Comparison of ENCODE assay signal across 14 cellular contexts in the genomic region with DNA sequence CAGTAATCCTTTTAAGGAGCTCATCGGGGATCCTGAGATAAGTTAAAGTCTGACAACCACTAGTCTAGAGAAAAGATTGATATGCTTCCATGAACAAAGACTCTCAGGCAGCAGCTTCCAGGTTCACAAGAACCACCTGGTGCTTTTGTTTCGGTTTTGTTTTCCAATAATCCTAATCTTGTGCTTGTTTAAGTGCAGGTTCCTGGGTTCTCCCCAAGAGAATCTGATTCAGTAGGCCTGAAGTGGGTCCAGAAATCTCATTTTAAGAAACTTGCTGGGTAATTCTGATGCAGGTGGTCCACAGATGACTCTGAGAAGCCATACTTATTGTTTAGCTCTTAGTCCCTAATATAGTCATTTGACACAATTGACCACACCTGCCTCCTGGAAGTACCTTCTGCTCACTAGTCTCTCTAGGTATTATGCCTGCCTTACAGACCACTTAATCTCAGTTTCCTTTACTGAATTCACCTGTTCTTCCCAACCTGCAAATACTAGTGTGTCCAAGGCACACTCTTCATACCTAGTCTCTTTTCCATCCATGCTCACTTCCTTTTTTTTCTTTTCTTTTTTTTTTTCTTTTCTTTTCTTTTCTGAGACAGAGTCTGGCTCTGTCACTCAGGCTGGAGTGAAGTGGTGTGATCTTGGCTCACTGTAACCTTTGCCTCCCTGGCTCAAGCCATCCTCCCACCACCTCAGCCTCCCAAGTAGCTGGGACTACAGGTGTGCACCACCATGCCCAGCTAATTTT. TPM values are rescaled to one million over a fixed set of nuclear protein-coding genes. Genes with fewer than 3 reads are reported as not detected.
DNase-seq lines count a peak whose midpoint lies in the region; ATAC-seq, FAIRE-seq and TF ChIP-seq lines count a peak whose summit lies in the region.
"Had no signal": no experiment of that assay in that cellular context is flagged by ENCODE, and none has a peak within 500 bp of the region (broad histone marks: within the 10 kb centered on the region; RNA-seq: fewer than 3 reads in every experiment).

No MANE protein-coding gene starts in this region.

- no peaks in the 10 kb centered on the region for H4K20me1 ChIP-seq in K562 (replicated peaks; ENCODE audit: control insufficient read depth, insufficient read depth, low read length)

- TF ChIP-seq RAD21 in K562 (CRISPR knock-in tag; conservative IDR thresholded peaks at IDR 0.05 in 1 of 2, IDR thresholded peaks at IDR 0.05 in 1 of 2): no peak

- H3K36me3 ChIP-seq in K562 (ENCODE audit: control insufficient read depth, insufficient read depth, low read length): no peaks in the 10 kb centered on the region
- H3K36me3 ChIP-seq: brain microvascular endothelial cell, thyroid gland had no signal

- H3K4me3 ChIP-seq in K562: no peak overlapping the region
- H3K4me3 ChIP-seq: thyroid gland had no signal

- CTCF ChIA-PET in K562 (lab: Yijun Ruan, JAX; ENCODE audit: low intra/inter-chr PET ratio): no interaction called here
- CTCF ChIA-PET in RWPE1 (lab: Yijun Ruan, JAX): interaction anchor here (0.5 to 0.6 kb wide), 2 partner anchors 33 to 951 kb away, joined by 3 read pairs; no protein-coding TSS in a partner anchor

- BruUV-seq in K562 (replicated peaks; lab: Mats Ljungman, UMichigan): no TSS peak

- DNase-seq in K562 (ENCODE audit: extremely low read depth in 1 of 4, low spot score in 3 of 4) (no peak), RWPE1 (ENCODE audit: low spot score) (no peak), cortex of kidney (lab: John Stamatoyannopoulos, UW) (no peak), NCI-H1092 (lab: John Stamatoyannopoulos, UW) (no peak)
- DNase-seq in stimulated activated CD4-positive, alpha-beta T cell treated with anti-CD3 and anti-CD28 coated beads, Interleukin-4, amount 100 ng/mL, for 24 hours: no peak
- DNase-seq: activated CD4-positive, alpha-beta T cell treated with anti-CD3 and anti-CD28 coated beads, Interleukin-2, amount 50 U/mL, for 1 hour; brain microvascular endothelial cell; foreskin keratinocyte; stimulated activated CD4-positive, alpha-beta T cell treated with anti-CD3 and anti-CD28 coated beads, Interleukin-15, amount 100 ng/mL, for 24 hours; thyroid gland had no signal

- H3K9me3 ChIP-seq in K562 (replicated peaks; ENCODE audit: control insufficient read depth, insufficient read depth, low read depth, low read length): no peaks in the 10 kb centered on the region
- H3K9me3 ChIP-seq: thyroid gland had no signal

- H3K9ac ChIP-seq in K562 (ENCODE audit: insufficient read depth in 1 of 2, low read depth in 2 of 2, low read length in 2 of 2): 0 out of 4 replicates have a peak overlapping the region, but pooled peaks of 1 of the 2 experiments have one; percentile 15

- H3K79me2 ChIP-seq in K562 (ENCODE audit: control insufficient read depth, insufficient read depth, low read length): no peaks in the 10 kb centered on the region

- POLR2A ChIA-PET in K562 (lab: Yijun Ruan, JAX): interaction anchor here (0.6 to 1.8 kb wide), 5 partner anchors 18 to 292 kb away, joined by 3 to 6 read pairs (median 3); a partner anchor contains a TSS
- POLR2A ChIA-PET in RWPE1 (lab: Yijun Ruan, JAX; ENCODE audit: low non-redundant PET): no interaction called here

- H3K4me1 ChIP-seq in K562 (replicated peaks in 1 of 2; ENCODE audit: control insufficient read depth in 2 of 2, insufficient read depth in 2 of 2, low read length in 2 of 2): no peaks in the 10 kb centered on the region; a peak in 1 of 5 replicates
- H3K4me1 ChIP-seq: foreskin keratinocyte, thyroid gland had no signal

- TF ChIP-seq CTCF in K562 (IDR thresholded peaks at IDR 0.05 in 2 of 3, conservative IDR thresholded peaks at IDR 0.05 in 1 of 3; ENCODE audit: insufficient read depth in 2 of 3, low read depth in 1 of 3, low read length in 3 of 3) (no peak), RWPE1 (conservative IDR thresholded peaks at IDR 0.05; ENCODE audit: low read depth) (no peak)

- intact Hi-C loops in K562 (cut with micrococcal nuclease): no loop called here

- in situ Hi-C loops in K562 (cut with MboI): no loop called here

- no peak for TF ChIP-seq POLR2A in K562 (conservative IDR thresholded peaks at IDR 0.05)

- TF ChIP-seq EP300 in K562 (IDR thresholded peaks at IDR 0.05; ENCODE audit: low read length): no peak

- FAIRE-seq in K562 (lab: Jason Lieb, UNC): peak; percentile 74
- FAIRE-seq: G401.6 had no signal

- H3K27ac ChIP-seq in K562 (ENCODE audit: extremely low read depth, low read depth, low read length) (no peak overlapping the region), RWPE1 (no peak overlapping the region)
- H3K27ac ChIP-seq: brain microvascular endothelial cell, foreskin keratinocyte, thyroid gland had no signal

- 23% methylated on average over 2 of the region's 2 CpGs for WGBS in K562 (ENCODE audit: insufficient coverage, low coverage, missing lambda C conversion rate)

- H3K4me2 ChIP-seq in K562 (ENCODE audit: insufficient read depth, low read length): peak overlapping the region; percentile 17; the same call in 1 of the 2 replicates

- H3K27me3 ChIP-seq in K562 (ENCODE audit: control insufficient read depth in 2 of 2, insufficient read depth in 2 of 2, low read length in 2 of 2): no peaks in the 10 kb centered on the region
- H3K27me3 ChIP-seq: brain microvascular endothelial cell, foreskin keratinocyte, thyroid gland had no signal

- ATAC-seq in GM18520 (IDR thresholded peaks at IDR 0.05; ENCODE audit: unreplicated experiment): peak; percentile 84
- peak; percentile 71 for ATAC-seq in GM21447 (IDR thresholded peaks at IDR 0.05; ENCODE audit: unreplicated experiment)
- ATAC-seq in HG03108 (IDR thresholded peaks at IDR 0.05; ENCODE audit: unreplicated experiment): peak; percentile 47
- peak; percentile 20; the same call in 1 of the 3 replicates for ATAC-seq in K562
- ATAC-seq: foreskin keratinocyte had no signal

- no peaks in the 10 kb centered on the region for H3K9me1 ChIP-seq in K562 (ENCODE audit: control insufficient read depth, insufficient read depth, low read length)

- peak overlapping the region; percentile 29 for H2AFZ ChIP-seq in K562 (ENCODE audit: low read depth, low read length)

TF ChIP-seq in K562, 482 proteins besides CTCF, POLR2A, EP300 and RAD21 (continues in another document):
- TF ChIP-seq, protein P1, sequence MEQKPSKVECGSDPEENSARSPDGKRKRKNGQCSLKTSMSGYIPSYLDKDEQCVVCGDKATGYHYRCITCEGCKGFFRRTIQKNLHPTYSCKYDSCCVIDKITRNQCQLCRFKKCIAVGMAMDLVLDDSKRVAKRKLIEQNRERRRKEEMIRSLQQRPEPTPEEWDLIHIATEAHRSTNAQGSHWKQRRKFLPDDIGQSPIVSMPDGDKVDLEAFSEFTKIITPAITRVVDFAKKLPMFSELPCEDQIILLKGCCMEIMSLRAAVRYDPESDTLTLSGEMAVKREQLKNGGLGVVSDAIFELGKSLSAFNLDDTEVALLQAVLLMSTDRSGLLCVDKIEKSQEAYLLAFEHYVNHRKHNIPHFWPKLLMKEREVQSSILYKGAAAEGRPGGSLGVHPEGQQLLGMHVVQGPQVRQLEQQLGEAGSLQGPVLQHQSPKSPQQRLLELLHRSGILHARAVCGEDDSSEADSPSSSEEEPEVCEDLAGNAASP (IDR thresholded peaks at IDR 0.05): no peak
- no peak for TF ChIP-seq ARHGAP35 (IDR thresholded peaks at IDR 0.05; ENCODE audit: partially characterized antibody)
- no peak for TF ChIP-seq ZNF212 (CRISPR knock-in tag; IDR thresholded peaks at IDR 0.05)
- TF ChIP-seq CAMTA2 (CRISPR knock-in tag; conservative IDR thresholded peaks at IDR 0.05): no peak
- no peak for TF ChIP-seq FOS (IDR thresholded peaks at IDR 0.05; ENCODE audit: extremely low read depth, insufficient read length)
- no peak for TF ChIP-seq ZNF197 (CRISPR knock-in tag; IDR thresholded peaks at IDR 0.05; ENCODE audit: low read depth)
- peak; percentile 53 for TF ChIP-seq MEIS2 (IDR thresholded peaks at IDR 0.05; ENCODE audit: partially characterized antibody)
- TF ChIP-seq FUS (optimal IDR thresholded peaks at IDR 0.05; ENCODE audit: low read depth, low read length): no peak
- TF ChIP-seq, protein P2, sequence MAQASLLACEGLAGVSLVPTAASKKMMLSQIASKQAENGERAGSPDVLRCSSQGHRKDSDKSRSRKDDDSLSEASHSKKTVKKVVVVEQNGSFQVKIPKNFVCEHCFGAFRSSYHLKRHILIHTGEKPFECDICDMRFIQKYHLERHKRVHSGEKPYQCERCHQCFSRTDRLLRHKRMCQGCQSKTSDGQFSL (CRISPR knock-in tag; IDR thresholded peaks at IDR 0.05): no peak
- TF ChIP-seq, protein P2 (tag; IDR thresholded peaks at IDR 0.05): no peak
- no peak for TF ChIP-seq CSDE1 (IDR thresholded peaks at IDR 0.05)

RNA-seq across cellular contexts. Expression of a gene that starts 20.5 kb away (rescaled TPM):
- total RNA-seq in K562 (2011; cell fraction: chromatin; rRNA removed; ENCODE audit: low replicate concordance): 114 and 187 TPM in 2 replicates
- 100 and 116 TPM in 2 replicates for total RNA-seq in K562 (2011; cell fraction: nucleolus; rRNA removed)
- 130 and 133 TPM in 2 replicates for total RNA-seq in K562 (2011; cell fraction: nucleoplasm; rRNA removed)
- total RNA-seq in K562 (2014; rRNA removed): 17.8 and 21.7 TPM in 2 replicates
- total RNA-seq in K562 (2014; rRNA removed; fragmentation: Illumina TruSeq; extraction: Trizol): 54.0 and 54.2 TPM in 2 replicates
- 41.2 and 43.3 TPM in 2 replicates for total RNA-seq in K562 (2015; rRNA removed; fragmentation: Illumina TruSeq; extraction: Trizol)
- total RNA-seq in K562 (2021): 31.1 and 31.6 TPM in 2 replicates
- 41.3 and 44.7 TPM in 2 replicates for polyA plus RNA-seq in K562 (2011; rRNA removed)
- polyA plus RNA-seq in K562 (2011; cell fraction: cytosol; rRNA removed): 12.5 and 26.8 TPM in 2 replicates
- 25.7 and 36.5 TPM in 2 replicates for polyA plus RNA-seq in K562 (2011; cell fraction: nucleus; rRNA removed)
- polyA plus RNA-seq in K562 (2012): 17.5 and 23.2 TPM in 2 replicates
- 19.2 and 23.7 TPM in 2 replicates for polyA plus RNA-seq in K562 (2014; fragmentation: Illumina TruSeq; extraction: Trizol)
- 1 to 10 TPM in 1 of 2 experiments, under 1 TPM in 1; 0.87 to 1.9 TPM for polyA plus RNA-seq in K562 (2014; fragmentation: Nextera tagmentation; extraction: Ambion mirVana)
- polyA plus RNA-seq in K562 (2014; rRNA removed): 14.6 and 18.6 TPM in 2 replicates
- 150 and 168 TPM in 2 replicates for polyA minus RNA-seq in K562 (2011; rRNA and poly(A)+ RNA removed)
- 41.7 and 43.8 TPM in 2 replicates for polyA minus RNA-seq in K562 (2011; cell fraction: cytosol; rRNA and poly(A)+ RNA removed)
- 35.1 and 70.3 TPM in 2 replicates for polyA minus RNA-seq in K562 (2011; cell fraction: nucleus; rRNA and poly(A)+ RNA removed)

Comparison
In these comparisons a context has a peak if more than half of its experiments do, and no peak if none do; other contexts are left out.
1. ATAC-seq: peak in every context shown above with its lines; median percentile 84 in GM18520; 71 in GM21447; 47 in HG03108; 20 in K562.